Comparison of ENCODE assay signal across 8 cellular contexts in genomic region chr6:104682722-104683643, GRCh38.
DNase-seq lines count a peak whose midpoint lies in the region; ATAC-seq and TF ChIP-seq lines count a peak whose summit lies in the region.

No MANE protein-coding gene starts in this region.

- TF ChIP-seq CTCF in HFFc6 (IDR thresholded peaks at IDR 0.05) (peak; percentile 94), mucosa of descending colon (IDR thresholded peaks at IDR 0.05) (peak; percentile 26)

- ATAC-seq in mucosa of descending colon, result peak; percentile 38
- ATAC-seq in stimulated activated naive CD8-positive, alpha-beta T cell treated with anti-CD3 and anti-CD28 coated beads, Interleukin-15, Interleukin-2, amounts not matched to agents 100 U/mL and 50 U/mL, for 24 hours, result peak; percentile 69

- no peak overlapping the region for H3K4me3 ChIP-seq in mucosa of descending colon

- H3K36me3 ChIP-seq in mucosa of descending colon (ENCODE audit: low read depth), result no peaks in the 10 kb centered on the region

- DNase-seq in DMS 273 (lab: John Stamatoyannopoulos, UW; ENCODE audit: unreplicated experiment) (peak; percentile 64), DMS 273 treated with DMSO at 0.1 percent for 48 hours (lab: John Stamatoyannopoulos, UW) (no peak), HFFc6 (peak; percentile 17), NCI-H1048 (lab: John Stamatoyannopoulos, UW) (peak; percentile 42), mucosa of descending colon (peak in 2 of 3 donors; percentile 59 to 60)
- DNase-seq in activated CD4-positive, alpha-beta T cell treated with anti-CD3 and anti-CD28 coated beads for 4 hours, result peak; percentile 59 to 69
- peak; percentile 55 for DNase-seq in effector CD4-positive, alpha-beta T cell
- peak; percentile 82 for DNase-seq in stimulated activated naive CD8-positive, alpha-beta T cell treated with anti-CD3 and anti-CD28 coated beads, Interleukin-15, Interleukin-2, amounts not matched to agents 100 U/mL and 50 U/mL, for 24 hours

- H3K4me3 Mint-ChIP-seq in HFFc6, result no peak overlapping the region

- no peaks in the 10 kb centered on the region for H3K4me1 Mint-ChIP-seq in HFFc6 (ENCODE audit: low read depth)

- intact Hi-C loops in mucosa of descending colon (cut with DNase I, micrococcal nuclease), result no loop called here

- no peak overlapping the region for H3K27ac Mint-ChIP-seq in HFFc6

- H3K36me3 Mint-ChIP-seq in HFFc6 (ENCODE audit: low read depth), result no peaks in the 10 kb centered on the region

- no peaks in the 10 kb centered on the region for H3K9me3 Mint-ChIP-seq in HFFc6

- H3K27me3 Mint-ChIP-seq in HFFc6 (ENCODE audit: insufficient read depth), result no peaks in the 10 kb centered on the region; the same call in 1 of the 2 replicates

- no peaks in the 10 kb centered on the region for H3K9me3 ChIP-seq in mucosa of descending colon

- H3K4me1 ChIP-seq in mucosa of descending colon (ENCODE audit: low read depth), result no peaks in the 10 kb centered on the region
